Comparison of ENCODE assay signal across 24 cellular contexts in the genomic region with DNA sequence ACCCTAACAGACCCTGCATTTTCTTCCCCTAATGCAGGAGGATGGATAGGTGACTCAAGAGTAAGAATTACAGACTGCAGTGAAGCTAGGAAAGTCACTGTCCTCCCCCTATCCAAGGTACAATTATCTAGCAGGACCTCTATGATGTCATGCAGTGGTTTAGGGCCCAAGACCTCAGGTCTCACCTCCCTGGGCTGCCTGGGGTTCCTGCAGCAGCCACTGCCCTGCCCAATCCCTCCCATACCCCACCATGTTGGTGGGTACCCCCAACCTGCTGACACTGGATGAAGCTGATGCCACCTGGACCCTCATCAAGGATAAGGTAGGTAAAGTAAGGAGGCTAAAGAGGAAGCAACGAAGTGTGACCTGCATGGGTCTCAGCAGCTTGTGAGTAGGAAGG. TPM values are rescaled to one million over a fixed set of nuclear protein-coding genes. Genes with fewer than 3 reads are reported as not detected.
"Had no signal": no experiment of that assay in that cellular context is flagged by ENCODE, and none has a peak within 500 bp of the region (broad histone marks: within the 10 kb centered on the region; RNA-seq: fewer than 3 reads in every experiment).

A gene with protein sequence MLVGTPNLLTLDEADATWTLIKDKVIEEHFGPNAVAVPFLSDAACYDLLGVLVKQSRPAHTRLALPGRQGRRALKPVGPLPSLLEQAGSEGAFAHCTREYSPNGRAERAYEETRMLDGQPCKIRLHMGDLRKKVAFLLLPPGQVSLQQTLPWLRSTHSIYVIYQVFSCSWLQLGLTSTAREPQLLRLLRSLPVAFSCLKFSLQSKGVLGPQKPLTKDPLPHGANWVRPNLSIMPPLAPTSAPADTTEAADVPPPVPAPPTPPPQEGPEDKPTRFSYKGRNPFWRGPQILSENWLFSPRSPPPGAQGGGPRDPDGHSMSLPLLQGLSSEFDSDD (plus strand): TSS at position 192 of the 400 bp plus-strand sequence. CDS start 59 bp downstream, at position 251.

- H3K9me3 ChIP-seq: adrenal gland, ascending aorta, esophagus squamous epithelium, gastrocnemius medialis, tibial artery, uterus had no signal

- FAIRE-seq: colon, islet of Langerhans had no signal

- H3K4me3 ChIP-seq: adrenal gland, ascending aorta, esophagus squamous epithelium, gastrocnemius medialis, tibial artery, uterus had no signal

- H3K9me3 Mint-ChIP-seq: activated T-helper 2 cell treated with anti-CD3 and anti-CD28 coated beads, Interferon-gamma antibody, Interleukin-2, Interleukin-4, amounts not matched to agents 10 μg/mL and 5 μg/mL and 100 μg/mL, durations not matched to agents 14 hours and 24 hours and 36 hours; nephron progenitor cell; stimulated activated naive CD8-positive, alpha-beta T cell treated with anti-CD3 and anti-CD28 coated beads, Interleukin-15, Interleukin-2, amounts not matched to agents 100 ng/mL and 50 ng/mL, for 24 hours had no signal

- H3K9ac ChIP-seq: parathyroid adenoma had no signal

- H3K27me3 ChIP-seq: adrenal gland, ascending aorta, brain microvascular endothelial cell, esophagus squamous epithelium, gastrocnemius medialis, tibial artery, uterus had no signal

- H3K4me1 ChIP-seq: adrenal gland, ascending aorta, esophagus squamous epithelium, gastrocnemius medialis, parathyroid adenoma, tibial artery, uterus had no signal

- H3K36me3 ChIP-seq: uterus, WERI-Rb-1 had no signal

- DNase-seq: activated CD4-positive, CD25-positive, alpha-beta regulatory T cell treated with anti-CD3 and anti-CD28 coated beads, Interleukin-2, amount 50 U/mL, for 72 hours; activated naive CD4-positive, alpha-beta T cell; activated T-cell treated with anti-CD3 and anti-CD28 coated beads, Interleukin-2, amount 50 U/mL, for 1 hour; adrenal gland; brain microvascular endothelial cell; esophagus squamous epithelium; gastrocnemius medialis; midbrain; nephron progenitor cell; right cardiac atrium; stimulated activated CD4-positive, alpha-beta T cell treated with anti-CD3 and anti-CD28 coated beads, Interleukin-1b, Interleukin-23, amount 100 ng/mL, for 48 hours; substantia nigra; tibial artery; uterus; WERI-Rb-1 had no signal

- H2AFZ ChIP-seq: parathyroid adenoma had no signal

- H3K4me3 Mint-ChIP-seq: activated naive CD8-positive, alpha-beta T cell; central memory CD8-positive, alpha-beta T cell; nephron progenitor cell; stimulated activated naive CD8-positive, alpha-beta T cell treated with anti-CD3 and anti-CD28 coated beads, Interleukin-15, Interleukin-2, amounts not matched to agents 100 ng/mL and 50 ng/mL, for 24 hours had no signal

- H3K27ac Mint-ChIP-seq: activated naive CD8-positive, alpha-beta T cell; activated T-helper 2 cell treated with anti-CD3 and anti-CD28 coated beads, Interferon-gamma antibody, Interleukin-2, Interleukin-4, amounts not matched to agents 10 μg/mL and 5 μg/mL and 100 μg/mL, durations not matched to agents 14 hours and 24 hours and 36 hours; stimulated activated naive CD8-positive, alpha-beta T cell treated with anti-CD3 and anti-CD28 coated beads, Interleukin-15, Interleukin-2, amounts not matched to agents 100 ng/mL and 50 ng/mL, for 24 hours had no signal

- H3K79me2 ChIP-seq: parathyroid adenoma had no signal

- H3K27ac ChIP-seq: adrenal gland, ascending aorta, brain microvascular endothelial cell, esophagus squamous epithelium, gastrocnemius medialis, parathyroid adenoma, tibial artery, uterus, WERI-Rb-1 had no signal

- ATAC-seq: gastrocnemius medialis, right cardiac atrium had no signal

- H3K27me3 Mint-ChIP-seq: activated naive CD8-positive, alpha-beta T cell; central memory CD8-positive, alpha-beta T cell; stimulated activated naive CD8-positive, alpha-beta T cell treated with anti-CD3 and anti-CD28 coated beads, Interleukin-15, Interleukin-2, amounts not matched to agents 100 ng/mL and 50 ng/mL, for 24 hours had no signal

RNA-seq across cellular contexts. Expression of the gene that starts here (rescaled TPM):
- polyA plus RNA-seq: adrenal gland, liver, right cardiac atrium had no signal
